ENCODE assay signal across 26 cellular contexts in genomic region chr2:159897720-159898119, GRCh38. TPM values are rescaled to one million over a fixed set of nuclear protein-coding genes. Genes with fewer than 3 reads are reported as not detected.
"Had no signal": no experiment of that assay in that cellular context is flagged by ENCODE, and none has a peak within 500 bp of the region (broad histone marks: within the 10 kb centered on the region; RNA-seq: fewer than 3 reads in every experiment).

No MANE protein-coding gene starts in this region.

- H3K4me1 ChIP-seq: esophagus squamous epithelium, parathyroid adenoma, right lobe of liver had no signal

- H3K27me3 Mint-ChIP-seq: effector memory CD8-positive, alpha-beta T cell; memory B cell had no signal

- H3K4me3 ChIP-seq: esophagus squamous epithelium, heart right ventricle, lung, right lobe of liver, stomach, thyroid gland had no signal

- H3K9me3 ChIP-seq: esophagus squamous epithelium, heart right ventricle, neutrophil, right lobe of liver, stomach, thyroid gland had no signal

- H2AFZ ChIP-seq: parathyroid adenoma had no signal

- H3K36me3 ChIP-seq: esophagus squamous epithelium, heart right ventricle, right lobe of liver, stomach, thyroid gland had no signal

- H3K4me3 Mint-ChIP-seq: effector memory CD8-positive, alpha-beta T cell; immature natural killer cell; memory B cell; natural killer cell had no signal

- H3K27ac ChIP-seq: esophagus squamous epithelium, heart right ventricle, neutrophil, parathyroid adenoma, right lobe of liver, stomach, thyroid gland had no signal

- H3K27ac Mint-ChIP-seq: effector memory CD8-positive, alpha-beta T cell; immature natural killer cell; memory B cell; natural killer cell; progenitor cell of endocrine pancreas had no signal

- H3K79me2 ChIP-seq: parathyroid adenoma had no signal

- ATAC-seq: effector memory CD8-positive, alpha-beta T cell; heart right ventricle; left colon; left ventricle myocardium superior; natural killer cell; right lobe of liver had no signal

- DNase-seq: cortex of kidney; effector memory CD8-positive, alpha-beta T cell; erythroblast; esophagus squamous epithelium; foreskin melanocyte; glutamatergic neuron; heart right ventricle; hypothalamus; immature natural killer cell; islet precursor cell; kidney glomerular epithelial cell; left colon; left ventricle myocardium superior; natural killer cell; right lobe of liver; stimulated activated CD4-positive, alpha-beta T cell treated with anti-CD3 and anti-CD28 coated beads, Interleukin-15, amount 100 ng/mL, for 24 hours; stimulated activated CD4-positive, alpha-beta T cell treated with anti-CD3 and anti-CD28 coated beads, Interleukin-2, amount 100 ng/mL, for 48 hours; stimulated activated naive CD4-positive, alpha-beta T cell treated with Interleukin-2 at 50 U/mL for 16 hours; stomach; thyroid gland had no signal

- H3K27me3 ChIP-seq: esophagus squamous epithelium, heart right ventricle, neutrophil, right lobe of liver, stomach, thyroid gland had no signal

- H3K9me3 Mint-ChIP-seq: effector memory CD8-positive, alpha-beta T cell; immature natural killer cell; memory B cell; natural killer cell had no signal

- H3K9ac ChIP-seq: parathyroid adenoma had no signal

RNA-seq across cellular contexts. Expression of gene LY75, which starts 6.8 kb away (rescaled TPM):
- polyA plus RNA-seq: neural cell had no signal
